8 cellular contexts compared by ENCODE assay signal in the genomic region with DNA sequence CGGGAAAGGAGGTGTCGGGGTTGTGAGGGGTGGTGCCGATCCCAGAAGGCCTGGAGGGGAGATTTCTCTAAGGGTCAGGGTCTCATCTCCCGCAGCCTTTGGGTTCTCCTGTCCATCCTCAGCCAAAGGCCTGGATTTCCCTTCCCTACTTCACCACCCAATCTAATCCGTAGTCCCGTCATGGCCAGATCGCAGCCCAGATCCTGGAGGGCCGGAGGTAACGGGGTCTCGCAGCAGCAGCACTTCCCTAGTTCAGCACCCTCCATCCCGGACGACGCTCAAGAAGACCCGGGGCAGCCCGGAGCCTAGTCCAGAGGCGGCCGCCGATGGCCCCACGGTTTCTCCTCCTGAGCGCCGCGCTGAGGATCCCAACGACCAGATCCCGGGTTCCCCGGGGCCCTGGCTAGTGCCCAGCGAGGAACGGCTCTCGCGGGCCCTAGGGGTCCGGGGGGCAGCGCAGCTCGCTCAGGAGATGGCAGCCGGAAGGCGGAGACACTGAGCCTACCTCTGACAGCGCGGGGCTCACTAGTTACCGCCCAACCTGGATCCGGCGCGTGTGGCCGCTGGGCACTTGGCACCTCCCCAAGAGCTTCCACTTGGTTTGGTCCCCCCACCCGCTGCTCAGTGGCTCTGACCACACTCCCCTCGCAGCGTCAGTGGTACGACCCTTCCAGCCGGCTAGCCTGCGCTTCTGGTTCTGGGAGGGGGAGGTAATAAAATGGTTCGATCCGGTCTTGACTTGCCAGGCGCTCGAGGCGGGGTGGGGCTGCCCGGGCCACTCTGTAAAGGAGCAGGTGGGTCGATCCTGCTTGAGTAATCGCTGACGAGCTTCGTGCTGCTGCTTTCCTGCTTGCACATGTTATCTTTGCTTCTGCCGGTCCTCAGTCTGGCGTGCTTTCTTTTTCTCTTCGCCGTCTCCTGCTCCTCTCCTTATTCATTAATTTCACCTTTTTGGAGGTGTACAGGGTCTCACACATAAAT. TPM values are rescaled to one million over a fixed set of nuclear protein-coding genes. Genes with fewer than 3 reads are reported as not detected.
DNase-seq lines count a peak whose midpoint lies in the region; ATAC-seq and TF ChIP-seq lines count a peak whose summit lies in the region.

No MANE protein-coding gene starts in this region.

- H3K4me3 Mint-ChIP-seq in immature natural killer cell: peak overlapping the region; percentile 79 to 96 (median 90)

- ATAC-seq in GM21576 (IDR thresholded peaks at IDR 0.05; ENCODE audit: unreplicated experiment) (peak; percentile 39), HG03025 (IDR thresholded peaks at IDR 0.05; ENCODE audit: low FRiP score, unreplicated experiment) (no peak)

- no peaks in the 10 kb centered on the region for H3K36me3 Mint-ChIP-seq in immature natural killer cell

- no peak for TF ChIP-seq POLR2A in breast epithelium (IDR thresholded peaks at IDR 0.05)

- DNase-seq in BJ (ENCODE audit: low read depth): no peak
- DNase-seq in NCI-H1105 treated with DMSO at 0.1 percent for 48 hours (lab: John Stamatoyannopoulos, UW): peak; percentile 90
- DNase-seq in breast epithelium (ENCODE audit: low spot score in 2 of 2): peak; percentile 83 to 87
- peak; percentile 83 to 84 (median 83) for DNase-seq in immature natural killer cell
- DNase-seq in stimulated activated CD4-positive, alpha-beta T cell treated with anti-CD3 and anti-CD28 coated beads, Interleukin-12 subunit alpha, Interleukin-12 subunit beta, amount 100 ng/mL, for 24 hours (ENCODE audit: low read depth in 2 of 2): peak; percentile 34 to 54

- no peaks in the 10 kb centered on the region for H3K36me3 ChIP-seq in BJ (ENCODE audit: control insufficient read depth, insufficient read depth, low read length)
- no peaks in the 10 kb centered on the region for H3K36me3 ChIP-seq in breast epithelium

- no peaks in the 10 kb centered on the region for H3K9me3 ChIP-seq in breast epithelium

- peak overlapping the region; percentile 77 to 92 for H3K27ac ChIP-seq in breast epithelium

- H3K27me3 ChIP-seq in BJ (ENCODE audit: control insufficient read depth, insufficient read depth, low read length) (no peaks in the 10 kb centered on the region), breast epithelium (peaks cover 0 to 8% of the 10 kb centered on the region in 2 donors)

- H3K4me1 ChIP-seq in breast epithelium: no peaks in the 10 kb centered on the region

- POLR2A ChIA-PET in BJ (lab: Charles Lee): no interaction called here

- intact Hi-C loops in breast epithelium (cut with DNase I; ENCODE audit: low total_unique reads): no loop called here

- H3K27me3 Mint-ChIP-seq in immature natural killer cell (ENCODE audit: low read depth in 3 of 3): peaks cover 10 to 20% (median 17%) of the 10 kb centered on the region in 3 donors

- no peaks in the 10 kb centered on the region for H3K9me3 Mint-ChIP-seq in immature natural killer cell

- CTCF ChIA-PET in BJ (lab: Yijun Ruan, JAX): interaction anchor here (1.1 to 1.9 kb wide), 2 partner anchors 9 to 24 kb away, joined by 3 read pairs; no protein-coding TSS in a partner anchor

- H3K4me3 ChIP-seq in BJ (ENCODE audit: low read depth, low read length): peak overlapping the region; percentile 29
- H3K4me3 ChIP-seq in WI38 (ENCODE audit: low read depth, low read length): peak overlapping the region; percentile 48; the same call in 1 of the 2 replicates
- peak overlapping the region; percentile 33 to 60 (median 35) for H3K4me3 ChIP-seq in breast epithelium

- peaks cover 25 to 32% of the 10 kb centered on the region in 2 donors for H3K4me1 Mint-ChIP-seq in immature natural killer cell

- TF ChIP-seq CTCF in BJ (IDR thresholded peaks at IDR 0.05; ENCODE audit: insufficient read depth, low read depth, low read length) (peak; percentile 21; the same call in 1 of the 2 replicates), WI38 (IDR thresholded peaks at IDR 0.05; ENCODE audit: low read depth, low read length) (no peak), breast epithelium (IDR thresholded peaks at IDR 0.05) (peak in 2 of 3 donors; percentile 15 to 29)

- peak overlapping the region; percentile 90 to 100 (median 99) for H3K27ac Mint-ChIP-seq in immature natural killer cell

RNA-seq across cellular contexts. Expression of a gene that starts 3.6 kb away (rescaled TPM):
- polyA plus RNA-seq in BJ (2011; rRNA removed) (0.45 and 0.67 TPM in 2 replicates), immature natural killer cell (1 to 10 TPM in 2 of 3 donors, under 1 TPM in 1; 0.96 to 2.2 (median 1.6) TPM)
- polyA minus RNA-seq in BJ (2011; rRNA and poly(A)+ RNA removed): 0.36 and 0.43 TPM in 2 replicates
- 10 to 100 TPM in 1 of 3 donors, 1 to 10 TPM in 2; 1.3 to 12.4 (median 4.9) TPM for total RNA-seq in breast epithelium

RNA-seq across cellular contexts. Expression of a gene that starts 5.5 kb away (rescaled TPM):
- polyA plus RNA-seq in BJ (2011; rRNA removed) (217 and 225 TPM in 2 replicates), immature natural killer cell (10 to 100 TPM; 40.5 to 64.6 (median 45.7) TPM)
- 151 and 221 TPM in 2 replicates for polyA minus RNA-seq in BJ (2011; rRNA and poly(A)+ RNA removed)
- total RNA-seq in breast epithelium: 10 to 100 TPM; 23.4 to 27.9 (median 27.8) TPM

RNA-seq across cellular contexts. Expression of a gene that starts 20.0 kb away (rescaled TPM):
- polyA plus RNA-seq in BJ (2011; rRNA removed) (4.0 and 6.9 TPM in 2 replicates), immature natural killer cell (1 to 10 TPM in 2 of 3 donors, not detected in 1; 2.1 to 4.1 TPM)
- 8.4 and 12.0 TPM in 2 replicates for polyA minus RNA-seq in BJ (2011; rRNA and poly(A)+ RNA removed)
- total RNA-seq in breast epithelium: 10 to 100 TPM; 13.3 to 14.4 (median 14.0) TPM

RNA-seq across cellular contexts. Expression of a gene that starts 33.8 kb away (rescaled TPM):
- polyA plus RNA-seq in BJ (2011; rRNA removed) (0.07 and 0.10 TPM in 2 replicates), immature natural killer cell (under 1 TPM in 2 of 3 donors, not detected in 1; 0.29 to 0.43 TPM)
- not detected in 2 replicates for polyA minus RNA-seq in BJ (2011; rRNA and poly(A)+ RNA removed)
- total RNA-seq in breast epithelium: 1 to 10 TPM; 1.0 to 2.7 (median 1.3) TPM

RNA-seq across cellular contexts. Expression of a gene that starts 42.7 kb away (rescaled TPM):
- polyA plus RNA-seq in BJ (2011; rRNA removed): 28.2 and 33.1 TPM in 2 replicates
- 10.0 and 13.1 TPM in 2 replicates for polyA minus RNA-seq in BJ (2011; rRNA and poly(A)+ RNA removed)
- 10 to 100 TPM; 21.1 to 28.8 (median 27.8) TPM for total RNA-seq in breast epithelium
- 10 to 100 TPM; 26.3 to 55.3 (median 27.2) TPM for polyA plus RNA-seq in immature natural killer cell
